Comparison of ENCODE assay signal across 18 cellular contexts in the genomic region with DNA sequence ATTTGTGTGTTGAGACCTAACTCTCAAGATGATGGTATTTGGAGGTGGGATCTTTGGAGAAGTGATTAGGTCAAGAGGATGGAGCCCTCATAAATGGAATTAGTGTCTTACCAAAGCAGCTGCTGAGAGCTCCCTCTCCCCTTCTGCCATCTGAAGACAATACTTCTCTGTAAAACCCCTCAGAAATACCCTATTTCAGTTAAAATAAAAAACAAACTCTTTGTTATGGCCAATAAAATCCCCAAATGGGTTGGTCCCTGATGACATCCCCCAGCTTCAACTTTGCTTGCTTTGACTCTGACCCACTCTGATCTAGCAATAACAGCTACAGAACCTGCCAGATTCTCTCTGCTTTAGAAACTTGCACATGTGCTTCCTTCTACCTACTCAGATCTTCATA.
"Had no signal": no experiment of that assay in that cellular context is flagged by ENCODE, and none has a peak within 500 bp of the region (broad histone marks: within the 10 kb centered on the region; RNA-seq: fewer than 3 reads in every experiment).

No MANE protein-coding gene starts in this region.

- H3K9me3 ChIP-seq: adrenal gland, gastroesophageal sphincter, psoas muscle, sigmoid colon, suprapubic skin, upper lobe of left lung had no signal

- ATAC-seq: gastroesophageal sphincter, left ventricle myocardium superior, psoas muscle had no signal

- H3K27ac ChIP-seq: adrenal gland, gastroesophageal sphincter, psoas muscle, sigmoid colon, suprapubic skin, upper lobe of left lung had no signal

- H3K27me3 ChIP-seq: adrenal gland, gastroesophageal sphincter, sigmoid colon, suprapubic skin, upper lobe of left lung had no signal

- FAIRE-seq: keratinocyte had no signal

- DNase-seq: activated CD4-positive, alpha-beta T cell treated with anti-CD3 and anti-CD28 coated beads, Interleukin-2, amount 50 U/mL, for 1 hour; activated CD4-positive, CD25-positive, alpha-beta regulatory T cell; activated naive CD4-positive, alpha-beta T cell treated with anti-CD3 and anti-CD28 coated beads, Interleukin-2, amount 50 U/mL, for 16 hours; adrenal gland; caudate nucleus; cortex of kidney; effector CD8-positive, alpha-beta T cell; left ventricle myocardium superior; mesenchymal stem cell; nephron progenitor cell; psoas muscle; sigmoid colon; stimulated activated CD4-positive, alpha-beta T cell treated with anti-CD3 and anti-CD28 coated beads, Interleukin-12 subunit alpha, Interleukin-12 subunit beta, amount 100 ng/mL, for 4 hours; stimulated activated naive CD4-positive, alpha-beta T cell treated with Interleukin-2 at 50 U/mL for 16 hours; upper lobe of left lung had no signal

- H3K4me3 ChIP-seq: adrenal gland, gastroesophageal sphincter, psoas muscle, sigmoid colon, suprapubic skin, upper lobe of left lung had no signal

- H3K4me1 ChIP-seq: adrenal gland, psoas muscle, suprapubic skin, upper lobe of left lung had no signal

- H3K36me3 ChIP-seq: adrenal gland, gastroesophageal sphincter, sigmoid colon, suprapubic skin, upper lobe of left lung had no signal
